4 cellular contexts compared by ENCODE assay signal in the genomic region with DNA sequence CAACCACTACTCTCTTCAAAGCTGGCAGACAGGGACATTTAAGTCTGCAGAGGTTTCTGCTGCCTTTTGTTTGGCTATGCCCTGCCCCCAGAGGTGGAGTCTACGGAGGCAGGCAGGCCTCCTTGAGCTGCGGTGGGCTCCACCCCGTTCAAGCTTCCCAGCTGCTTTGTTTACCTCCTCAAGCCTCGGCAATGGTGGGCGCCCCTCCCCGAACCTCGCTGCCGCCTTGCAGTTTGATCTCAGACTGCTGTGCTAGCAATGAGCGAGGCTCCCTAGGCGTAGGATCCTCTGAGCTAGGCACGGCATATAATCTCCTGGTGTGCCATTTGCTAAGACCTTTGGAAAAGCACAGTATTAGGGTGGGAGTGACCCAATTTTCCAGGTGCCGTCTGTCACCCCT.
DNase-seq lines count a peak whose midpoint lies in the region; ATAC-seq, FAIRE-seq and TF ChIP-seq lines count a peak whose summit lies in the region.
"Not testable (repeated sequence)": the region's sequence is repeated elsewhere in the genome, so short reads cannot be mapped to it uniquely, and the experiment has no call there.

No MANE protein-coding gene starts in this region.

- H3K36me3 ChIP-seq in kidney (ENCODE audit: control insufficient read depth in 1 of 2, insufficient read depth in 2 of 2, low read length in 2 of 2); spleen: not testable (repeated sequence)

- H3K4me1 Mint-ChIP-seq in chondrocyte (ENCODE audit: low read depth): not testable (repeated sequence)

- H3K4me3 ChIP-seq in kidney (ENCODE audit: low read length in 2 of 2); spleen: not testable (repeated sequence)

- not testable (repeated sequence) for FAIRE-seq in kidney (lab: Jason Lieb, UNC)

- H3K9ac ChIP-seq in kidney (ENCODE audit: low read length in 2 of 2): not testable (repeated sequence)

- not testable (repeated sequence) for H3K4me1 ChIP-seq in kidney (ENCODE audit: control insufficient read depth in 1 of 2, insufficient read depth in 1 of 2, low read depth in 1 of 2, low read length in 2 of 2); spleen

- not testable (repeated sequence) for TF ChIP-seq CTCF in chondrocyte (IDR thresholded peaks at IDR 0.05); kidney (IDR thresholded peaks at IDR 0.05; ENCODE audit: borderline replicate concordance, extremely low read depth, insufficient read depth); spleen (IDR thresholded peaks at IDR 0.05 in 8 of 11, conservative IDR thresholded peaks at IDR 0.05 in 3 of 11)

- intact Hi-C loops in Right ventricle myocardium inferior (cut with DNase I); kidney (cut with DNase I); spleen (cut with DNase I; ENCODE audit: low total_unique reads): not testable (repeated sequence)

- H3K27ac Mint-ChIP-seq in chondrocyte (ENCODE audit: unreplicated experiment): not testable (repeated sequence)

- not testable (repeated sequence) for H3K27ac ChIP-seq in kidney (ENCODE audit: low read depth in 2 of 2, low read length in 2 of 2); spleen

- not testable (repeated sequence) for H3K4me3 Mint-ChIP-seq in chondrocyte (ENCODE audit: unreplicated experiment)

- H3K27me3 Mint-ChIP-seq in chondrocyte (ENCODE audit: low read depth): not testable (repeated sequence)

- peaks cover 43% of the 10 kb centered on the region for H3K9me3 Mint-ChIP-seq in chondrocyte (ENCODE audit: low read depth)

- H3K27me3 ChIP-seq in spleen (replicated peaks in 1 of 7): not testable (repeated sequence)

- not testable (repeated sequence) for H3K36me3 Mint-ChIP-seq in chondrocyte (ENCODE audit: low read depth)

- not testable (repeated sequence) for ATAC-seq in Right ventricle myocardium inferior

- not testable (repeated sequence) for TF ChIP-seq POLR2A in spleen (IDR thresholded peaks at IDR 0.05)

- 80 to 91% (median 84%) methylated on average over 12 of the region's 12 CpGs for WGBS in spleen, 5 donors

- H3K9me3 ChIP-seq in kidney (ENCODE audit: control insufficient read depth in 1 of 2, low read length in 2 of 2): not testable (repeated sequence)
- H3K9me3 ChIP-seq in spleen: peaks cover 0 to 41% (median 15%) of the 10 kb centered on the region in 8 donors

- DNase-seq in chondrocyte (ENCODE audit: low spot score): peak; percentile 46
- peak; percentile 3 for DNase-seq in Right ventricle myocardium inferior (ENCODE audit: missing footprints)
- DNase-seq in kidney: peak; percentile 43
- DNase-seq in spleen: peak; percentile 59

Comparison
In these comparisons a context has a peak if more than half of its experiments do, and no peak if none do; other contexts are left out.
1. DNase-seq: peak in every context shown above with its lines; median percentile 59 in spleen; 46 in chondrocyte; 43 in kidney; 3 in Right ventricle myocardium inferior.